9 cellular contexts compared by ENCODE assay signal in genomic region chr14:33806905-33807304, GRCh38.
"Had no signal": no experiment of that assay in that cellular context is flagged by ENCODE, and none has a peak within 500 bp of the region (broad histone marks: within the 10 kb centered on the region; RNA-seq: fewer than 3 reads in every experiment).

No MANE protein-coding gene starts in this region.

- DNase-seq: H9, HCEC 1CT, IMR-90, KBM-7 had no signal

- FAIRE-seq: H1, H54, HTR-8/SVneo had no signal

- H3K27ac ChIP-seq: KMS-11 had no signal

- H3K9me3 Mint-ChIP-seq: GM23338, H9 had no signal

- H3K4me3 ChIP-seq: GM23338 had no signal

- H3K27ac Mint-ChIP-seq: GM23338, H9 had no signal

- H3K4me3 Mint-ChIP-seq: GM23338, H9 had no signal

- ATAC-seq: GM23338 had no signal
